ENCODE assay signal across 9 cellular contexts in the genomic region with DNA sequence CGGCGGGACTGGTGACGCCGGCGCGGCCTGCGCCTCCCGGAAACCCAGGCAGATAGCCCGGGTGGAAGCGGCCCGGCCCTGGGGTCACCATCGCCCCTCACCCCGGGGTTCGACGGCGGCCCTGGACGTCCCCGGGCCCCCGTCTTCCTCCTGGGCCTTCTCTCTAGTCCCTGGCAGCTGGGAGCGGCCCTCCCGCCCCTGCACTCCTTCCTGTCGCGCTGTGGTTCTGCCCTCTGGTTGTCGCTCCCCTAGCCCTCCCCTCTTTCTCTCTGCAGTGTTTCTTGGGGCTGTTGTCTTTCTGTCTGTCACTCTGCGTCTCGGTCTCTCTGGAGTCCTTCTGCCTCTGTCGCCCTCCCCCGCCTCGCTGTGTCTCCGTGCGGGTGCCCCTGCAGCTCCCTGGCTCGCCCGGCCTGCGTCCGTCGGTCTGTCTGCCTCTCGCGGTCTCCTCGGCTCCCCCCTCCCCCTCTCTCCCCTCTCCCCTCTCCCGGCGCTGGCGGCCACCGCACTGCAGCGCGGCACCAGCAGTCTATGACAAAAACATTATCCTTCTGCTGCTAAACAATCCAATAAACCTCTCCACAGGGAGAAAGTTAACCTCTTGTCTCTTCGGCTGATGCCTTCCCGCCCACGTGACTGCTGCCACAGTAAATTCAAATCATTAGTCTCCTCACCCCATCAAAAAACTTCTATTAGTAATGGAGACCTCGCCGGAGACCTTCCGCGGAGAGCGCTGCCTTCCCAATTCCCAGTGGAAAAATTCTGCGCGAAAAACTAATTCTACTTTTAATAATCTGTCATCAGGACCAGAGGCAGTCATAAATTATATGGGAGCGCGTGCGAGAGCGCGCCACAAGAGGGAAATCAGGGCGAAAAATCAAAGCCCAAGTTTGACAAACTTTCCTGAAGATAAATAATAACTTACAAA.
DNase-seq lines count a peak whose midpoint lies in the region; ATAC-seq lines count a peak whose summit lies in the region.
"Had no signal": no experiment of that assay in that cellular context is flagged by ENCODE, and none has a peak within 500 bp of the region (broad histone marks: within the 10 kb centered on the region; RNA-seq: fewer than 3 reads in every experiment).

No MANE protein-coding gene starts in this region.

- no peaks in the 10 kb centered on the region for H3K9me3 Mint-ChIP-seq in stimulated activated naive CD8-positive, alpha-beta T cell treated with anti-CD3 and anti-CD28 coated beads, Interleukin-15, Interleukin-2, amounts not matched to agents 100 ng/mL and 50 ng/mL, for 24 hours

- peaks cover 31% of the 10 kb centered on the region for H3K4me1 Mint-ChIP-seq in stimulated activated naive CD8-positive, alpha-beta T cell treated with anti-CD3 and anti-CD28 coated beads, Interleukin-15, Interleukin-2, amounts not matched to agents 100 ng/mL and 50 ng/mL, for 24 hours (ENCODE audit: low read depth)

- H3K4me3 ChIP-seq in iPS-11a (ENCODE audit: low read depth, low read length) = peak overlapping the region; percentile 33

- no peak overlapping the region for H3K27ac Mint-ChIP-seq in stimulated activated naive CD8-positive, alpha-beta T cell treated with anti-CD3 and anti-CD28 coated beads, Interleukin-15, Interleukin-2, amounts not matched to agents 100 ng/mL and 50 ng/mL, for 24 hours

- peak; percentile 8 to 12 for DNase-seq in activated CD4-positive, alpha-beta T cell treated with anti-CD3 and anti-CD28 coated beads for 4 hours
- DNase-seq in activated CD4-positive, alpha-beta T cell treated with anti-CD3 and anti-CD28 coated beads for 1 hour = no peak
- peak; percentile 10 for DNase-seq in activated CD4-positive, alpha-beta T cell treated with anti-CD3 and anti-CD28 coated beads, Interleukin-2, amount 50 U/mL, for 1 hour
- DNase-seq in SHP77 (lab: John Stamatoyannopoulos, UW) (no peak), NCI-H2081 treated with DMSO at 0.1 percent for 48 hours (lab: John Stamatoyannopoulos, UW) (no peak)
- DNase-seq: AML-193 had no signal

- no peaks in the 10 kb centered on the region for H3K36me3 Mint-ChIP-seq in stimulated activated naive CD8-positive, alpha-beta T cell treated with anti-CD3 and anti-CD28 coated beads, Interleukin-15, Interleukin-2, amounts not matched to agents 100 ng/mL and 50 ng/mL, for 24 hours (ENCODE audit: low read depth)

- H3K27me3 Mint-ChIP-seq in stimulated activated naive CD8-positive, alpha-beta T cell treated with anti-CD3 and anti-CD28 coated beads, Interleukin-15, Interleukin-2, amounts not matched to agents 100 ng/mL and 50 ng/mL, for 24 hours = peaks cover 68% of the 10 kb centered on the region

- no peak for ATAC-seq in HG02840 (IDR thresholded peaks at IDR 0.05; ENCODE audit: low FRiP score, unreplicated experiment)

- H3K4me3 Mint-ChIP-seq in stimulated activated naive CD8-positive, alpha-beta T cell treated with anti-CD3 and anti-CD28 coated beads, Interleukin-15, Interleukin-2, amounts not matched to agents 100 ng/mL and 50 ng/mL, for 24 hours = peak overlapping the region; percentile 74

Comparison
In these comparisons a context has a peak if more than half of its experiments do, and no peak if none do; other contexts are left out.
1. DNase-seq: peak in activated CD4-positive, alpha-beta T cell treated with anti-CD3 and anti-CD28 coated beads for 4 hours (2 of 2) and activated CD4-positive, alpha-beta T cell treated with anti-CD3 and anti-CD28 coated beads, Interleukin-2, amount 50 U/mL, for 1 hour (single experiment); none in activated CD4-positive, alpha-beta T cell treated with anti-CD3 and anti-CD28 coated beads for 1 hour (single experiment), SHP77 (0 of 2) and NCI-H2081 treated with DMSO at 0.1 percent for 48 hours (single experiment).